In genomic region chr5:9562101-9562500, GRCh38 we compare ENCODE assay signal across 2 cellular contexts.
TF ChIP-seq lines count a peak whose summit lies in the region.

No MANE protein-coding gene starts in this region.

TF ChIP-seq in SK-N-SH, 30 proteins besides CTCF, POLR2A, EP300 and RAD21 (continued from another document):
- no peak for TF ChIP-seq USF1 (IDR thresholded peaks at IDR 0.05; ENCODE audit: borderline replicate concordance, low read depth)
- TF ChIP-seq TEAD4 (IDR thresholded peaks at IDR 0.05; ENCODE audit: borderline replicate concordance, insufficient read depth): no peak
- TF ChIP-seq, protein P1, sequence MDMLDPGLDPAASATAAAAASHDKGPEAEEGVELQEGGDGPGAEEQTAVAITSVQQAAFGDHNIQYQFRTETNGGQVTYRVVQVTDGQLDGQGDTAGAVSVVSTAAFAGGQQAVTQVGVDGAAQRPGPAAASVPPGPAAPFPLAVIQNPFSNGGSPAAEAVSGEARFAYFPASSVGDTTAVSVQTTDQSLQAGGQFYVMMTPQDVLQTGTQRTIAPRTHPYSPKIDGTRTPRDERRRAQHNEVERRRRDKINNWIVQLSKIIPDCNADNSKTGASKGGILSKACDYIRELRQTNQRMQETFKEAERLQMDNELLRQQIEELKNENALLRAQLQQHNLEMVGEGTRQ (IDR thresholded peaks at IDR 0.05; ENCODE audit: borderline replicate concordance, low read depth, low read length): no peak
- TF ChIP-seq TAF1 (IDR thresholded peaks at IDR 0.05; ENCODE audit: borderline replicate concordance, low read depth, low read length): no peak
- no peak for TF ChIP-seq MXI1 (IDR thresholded peaks at IDR 0.05; ENCODE audit: low read depth, low read length)
- TF ChIP-seq SIN3A (IDR thresholded peaks at IDR 0.05; ENCODE audit: borderline replicate concordance, low read depth, low read length): no peak
- TF ChIP-seq JUND (IDR thresholded peaks at IDR 0.05): no peak
- TF ChIP-seq, protein P2, sequence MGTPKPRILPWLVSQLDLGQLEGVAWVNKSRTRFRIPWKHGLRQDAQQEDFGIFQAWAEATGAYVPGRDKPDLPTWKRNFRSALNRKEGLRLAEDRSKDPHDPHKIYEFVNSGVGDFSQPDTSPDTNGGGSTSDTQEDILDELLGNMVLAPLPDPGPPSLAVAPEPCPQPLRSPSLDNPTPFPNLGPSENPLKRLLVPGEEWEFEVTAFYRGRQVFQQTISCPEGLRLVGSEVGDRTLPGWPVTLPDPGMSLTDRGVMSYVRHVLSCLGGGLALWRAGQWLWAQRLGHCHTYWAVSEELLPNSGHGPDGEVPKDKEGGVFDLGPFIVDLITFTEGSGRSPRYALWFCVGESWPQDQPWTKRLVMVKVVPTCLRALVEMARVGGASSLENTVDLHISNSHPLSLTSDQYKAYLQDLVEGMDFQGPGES (IDR thresholded peaks at IDR 0.05; ENCODE audit: low read depth, low read length): no peak
- no peak for TF ChIP-seq RCOR1 (IDR thresholded peaks at IDR 0.05; ENCODE audit: low read length)
- TF ChIP-seq NRF1 (IDR thresholded peaks at IDR 0.05; ENCODE audit: low read depth, low read length): no peak
- no peak for TF ChIP-seq FOXJ3 (CRISPR knock-in tag; IDR thresholded peaks at IDR 0.05)
- TF ChIP-seq EZH2phosphoT487 (IDR thresholded peaks at IDR 0.05; ENCODE audit: borderline replicate concordance, low read depth): no peak
- no peak for TF ChIP-seq NFIC (IDR thresholded peaks at IDR 0.05; ENCODE audit: borderline replicate concordance)
- TF ChIP-seq POLR2AphosphoS5 (IDR thresholded peaks at IDR 0.05; ENCODE audit: low read depth, low read length): no peak

TF ChIP-seq in SK-N-SH treated with all-trans-retinoic acid at 6 μM for 48 hours, 23 proteins besides CTCF, POLR2A, EP300 and RAD21 (continued from another document):
- TF ChIP-seq, protein P3, sequence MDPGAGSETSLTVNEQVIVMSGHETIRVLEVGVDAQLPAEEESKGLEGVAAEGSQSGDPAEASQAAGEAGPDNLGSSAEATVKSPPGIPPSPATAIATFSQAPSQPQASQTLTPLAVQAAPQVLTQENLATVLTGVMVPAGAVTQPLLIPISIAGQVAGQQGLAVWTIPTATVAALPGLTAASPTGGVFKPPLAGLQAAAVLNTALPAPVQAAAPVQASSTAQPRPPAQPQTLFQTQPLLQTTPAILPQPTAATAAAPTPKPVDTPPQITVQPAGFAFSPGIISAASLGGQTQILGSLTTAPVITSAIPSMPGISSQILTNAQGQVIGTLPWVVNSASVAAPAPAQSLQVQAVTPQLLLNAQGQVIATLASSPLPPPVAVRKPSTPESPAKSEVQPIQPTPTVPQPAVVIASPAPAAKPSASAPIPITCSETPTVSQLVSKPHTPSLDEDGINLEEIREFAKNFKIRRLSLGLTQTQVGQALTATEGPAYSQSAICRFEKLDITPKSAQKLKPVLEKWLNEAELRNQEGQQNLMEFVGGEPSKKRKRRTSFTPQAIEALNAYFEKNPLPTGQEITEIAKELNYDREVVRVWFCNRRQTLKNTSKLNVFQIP (CRISPR knock-in tag; IDR thresholded peaks at IDR 0.05; ENCODE audit: borderline replicate concordance, low read depth): no peak
- no peak for TF ChIP-seq ARNTL (CRISPR knock-in tag; IDR thresholded peaks at IDR 0.05; ENCODE audit: borderline replicate concordance, low read depth)
- TF ChIP-seq, protein P4, sequence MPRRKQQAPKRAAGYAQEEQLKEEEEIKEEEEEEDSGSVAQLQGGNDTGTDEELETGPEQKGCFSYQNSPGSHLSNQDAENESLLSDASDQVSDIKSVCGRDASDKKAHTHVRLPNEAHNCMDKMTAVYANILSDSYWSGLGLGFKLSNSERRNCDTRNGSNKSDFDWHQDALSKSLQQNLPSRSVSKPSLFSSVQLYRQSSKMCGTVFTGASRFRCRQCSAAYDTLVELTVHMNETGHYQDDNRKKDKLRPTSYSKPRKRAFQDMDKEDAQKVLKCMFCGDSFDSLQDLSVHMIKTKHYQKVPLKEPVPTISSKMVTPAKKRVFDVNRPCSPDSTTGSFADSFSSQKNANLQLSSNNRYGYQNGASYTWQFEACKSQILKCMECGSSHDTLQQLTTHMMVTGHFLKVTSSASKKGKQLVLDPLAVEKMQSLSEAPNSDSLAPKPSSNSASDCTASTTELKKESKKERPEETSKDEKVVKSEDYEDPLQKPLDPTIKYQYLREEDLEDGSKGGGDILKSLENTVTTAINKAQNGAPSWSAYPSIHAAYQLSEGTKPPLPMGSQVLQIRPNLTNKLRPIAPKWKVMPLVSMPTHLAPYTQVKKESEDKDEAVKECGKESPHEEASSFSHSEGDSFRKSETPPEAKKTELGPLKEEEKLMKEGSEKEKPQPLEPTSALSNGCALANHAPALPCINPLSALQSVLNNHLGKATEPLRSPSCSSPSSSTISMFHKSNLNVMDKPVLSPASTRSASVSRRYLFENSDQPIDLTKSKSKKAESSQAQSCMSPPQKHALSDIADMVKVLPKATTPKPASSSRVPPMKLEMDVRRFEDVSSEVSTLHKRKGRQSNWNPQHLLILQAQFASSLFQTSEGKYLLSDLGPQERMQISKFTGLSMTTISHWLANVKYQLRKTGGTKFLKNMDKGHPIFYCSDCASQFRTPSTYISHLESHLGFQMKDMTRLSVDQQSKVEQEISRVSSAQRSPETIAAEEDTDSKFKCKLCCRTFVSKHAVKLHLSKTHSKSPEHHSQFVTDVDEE (CRISPR knock-in tag; IDR thresholded peaks at IDR 0.05): no peak
